Comparison of ENCODE assay signal across 8 cellular contexts in the genomic region with DNA sequence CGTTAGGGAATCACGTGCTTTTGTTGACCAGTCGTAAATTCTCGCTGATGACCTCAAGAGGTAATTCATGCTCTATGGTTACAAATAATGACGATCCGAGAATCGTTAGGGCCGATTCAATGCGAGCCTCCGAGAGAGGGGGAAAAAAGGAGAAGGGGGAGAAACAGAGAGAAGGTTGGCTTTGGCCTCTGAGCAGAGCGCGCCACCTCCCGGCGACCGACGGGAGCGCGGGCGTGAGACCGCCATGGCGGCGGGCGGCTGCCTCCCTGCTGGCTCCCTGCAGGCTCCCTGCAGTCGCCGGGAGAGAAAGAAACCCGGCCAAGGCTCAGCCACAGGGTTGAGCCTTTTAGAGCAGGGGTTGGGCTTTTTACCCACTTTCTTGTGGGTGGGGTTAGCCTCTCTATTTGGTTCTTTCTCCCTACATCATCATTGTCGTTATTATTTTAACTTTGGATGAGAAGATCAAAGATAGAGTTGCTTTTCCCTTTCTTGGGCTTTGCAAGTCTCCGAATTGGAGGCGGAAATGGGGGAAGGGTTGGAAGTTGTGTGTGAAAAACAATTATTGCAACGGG. TPM values are rescaled to one million over a fixed set of nuclear protein-coding genes. Genes with fewer than 3 reads are reported as not detected.
DNase-seq lines count a peak whose midpoint lies in the region; ATAC-seq lines count a peak whose summit lies in the region.

No MANE protein-coding gene starts in this region.

- no peaks in the 10 kb centered on the region for H3K36me3 ChIP-seq in rectal smooth muscle tissue (ENCODE audit: control insufficient read depth, insufficient read depth, low read length)

- peak overlapping the region; percentile 90 for H3K27ac ChIP-seq in rectal smooth muscle tissue (ENCODE audit: low read depth, low read length)

- DNase-seq in Daoy (ENCODE audit: low read depth) (peak; percentile 84), Kasumi-1 (lab: John Stamatoyannopoulos, UW) (peak; percentile 75 to 79), SHP77 treated with DMSO at 0.1 percent for 48 hours (lab: John Stamatoyannopoulos, UW) (peak; percentile 94), germinal center (ENCODE audit: low spot score) (peak; percentile 89), pons (ENCODE audit: low spot score) (no peak)
- DNase-seq in activated effector memory CD4-positive, alpha-beta T cell treated with Interleukin-2 at 50 U/mL for 16 hours, result peak; percentile 76

- H3K4me3 ChIP-seq in rectal smooth muscle tissue (ENCODE audit: low read length), result peak overlapping the region; percentile 94

- peaks cover 2% of the 10 kb centered on the region for H3K27me3 ChIP-seq in rectal smooth muscle tissue (ENCODE audit: control insufficient read depth, insufficient read depth, low read length)

- H3K9ac ChIP-seq in rectal smooth muscle tissue (ENCODE audit: low read length), result no peak overlapping the region

- ATAC-seq in GM21576 (IDR thresholded peaks at IDR 0.05; ENCODE audit: unreplicated experiment), result no peak

- peaks cover 21% of the 10 kb centered on the region for H3K4me1 ChIP-seq in rectal smooth muscle tissue (ENCODE audit: control insufficient read depth, insufficient read depth, low read length)

RNA-seq across cellular contexts. Expression of gene HOXB5, which starts 0.3 kb away (rescaled TPM):
- total RNA-seq in Daoy (2014; rRNA removed; shearing (Covaris generic)), result 0.06 TPM in 1 of 2 replicates, not detected in the other

RNA-seq across cellular contexts. Expression of gene HOXB3, which starts 3.9 kb away (rescaled TPM):
- 1.3 and 3.1 TPM in 2 replicates for total RNA-seq in Daoy (2014; rRNA removed; shearing (Covaris generic))

RNA-seq across cellular contexts. Expression of gene HOXB6, which starts 10.9 kb away (rescaled TPM):
- total RNA-seq in Daoy (2014; rRNA removed; shearing (Covaris generic)), result 2.4 and 6.7 TPM in 2 replicates

RNA-seq across cellular contexts. Expression of gene HOXB4, which starts 15.8 kb away (rescaled TPM):
- 0.68 and 2.5 TPM in 2 replicates for total RNA-seq in Daoy (2014; rRNA removed; shearing (Covaris generic))

RNA-seq across cellular contexts. Expression of gene HOXB7, which starts 16.9 kb away (rescaled TPM):
- 10.6 and 13.2 TPM in 2 replicates for total RNA-seq in Daoy (2014; rRNA removed; shearing (Covaris generic))
